ENCODE assay signal across 8 cellular contexts in genomic region chr14:70972107-70972976, GRCh38.
DNase-seq lines count a peak whose midpoint lies in the region; ATAC-seq and TF ChIP-seq lines count a peak whose summit lies in the region.

No MANE protein-coding gene starts in this region.

- no peaks in the 10 kb centered on the region for H3K9me3 ChIP-seq in ascending aorta
- H3K9me3 ChIP-seq in gastrocnemius medialis: no peaks in the 10 kb centered on the region

- DNase-seq in activated gamma-delta T cell treated with Interleukin-2 at 50 U/mL for 16 hours: peak; percentile 86
- DNase-seq in activated gamma-delta T cell (lab: John Stamatoyannopoulos, UW): no peak
- DNase-seq in NCI-H2081 treated with DMSO at 0.1 percent for 48 hours (lab: John Stamatoyannopoulos, UW): peak; percentile 27
- peak; percentile 64 for DNase-seq in T1000 (lab: John Stamatoyannopoulos, UW)
- peak in 1 of 2 donors; percentile 93 for DNase-seq in ascending aorta (ENCODE audit: low spot score in 2 of 2)
- peak; percentile 26 for DNase-seq in hepatic stellate cell (ENCODE audit: low spot score)
- peak; percentile 55 to 79 for DNase-seq in gastrocnemius medialis

- peak; percentile 94 to 97 for ATAC-seq in gastrocnemius medialis
- no peak for ATAC-seq in GM21367 (IDR thresholded peaks at IDR 0.05; ENCODE audit: unreplicated experiment)

- H3K4me1 ChIP-seq in ascending aorta (no peaks in the 10 kb centered on the region), gastrocnemius medialis (peaks cover 0 to 4% of the 10 kb centered on the region in 2 donors)

- intact Hi-C loops in ascending aorta (cut with DNase I) (loop anchor here (1.0 to 5.0 kb wide), 3 partner anchors 65 to 370 kb away; partner anchors contain the start of genes MED6 and PCNX1), gastrocnemius medialis (cut with DNase I; ENCODE audit: low total_unique reads) (loop anchor here (1.0 to 5.0 kb wide), 2 partner anchors 65 to 150 kb away; partner anchors contain the start of gene PCNX1)

- no peak overlapping the region for H3K4me3 ChIP-seq in ascending aorta
- H3K4me3 ChIP-seq in gastrocnemius medialis: no peak overlapping the region

- H3K27ac ChIP-seq in ascending aorta (no peak overlapping the region), gastrocnemius medialis (peak overlapping the region in 1 of 4 donors; percentile 0)

- H3K36me3 ChIP-seq in ascending aorta (peaks cover 5 to 21% of the 10 kb centered on the region in 2 donors), gastrocnemius medialis (peaks cover 0 to 14% of the 10 kb centered on the region in 2 donors)

- H3K27me3 ChIP-seq in ascending aorta (no peaks in the 10 kb centered on the region), gastrocnemius medialis (no peaks in the 10 kb centered on the region)

- in situ Hi-C loops in gastrocnemius medialis (cut with MboI; ENCODE audit: low sequenced_read_pairs in 4 of 4): loop anchor here (5.0 to 25.0 kb wide), 9 partner anchors 58 to 360 kb away; partner anchors contain the start of genes MAP3K9 (in 1 of the 4), MED6 (in 1 of the 4) and PCNX1 (in 1 of the 4)

- TF ChIP-seq CTCF in ascending aorta (IDR thresholded peaks at IDR 0.05) (peak; percentile 64 to 90 (median 88)), gastrocnemius medialis (IDR thresholded peaks at IDR 0.05 in 4 of 5, conservative IDR thresholded peaks at IDR 0.05 in 1 of 5) (peak; percentile 76 to 96 (median 82))

- TF ChIP-seq POLR2A in gastrocnemius medialis (IDR thresholded peaks at IDR 0.05): no peak
